Comparison of ENCODE assay signal across 8 cellular contexts in the genomic region with DNA sequence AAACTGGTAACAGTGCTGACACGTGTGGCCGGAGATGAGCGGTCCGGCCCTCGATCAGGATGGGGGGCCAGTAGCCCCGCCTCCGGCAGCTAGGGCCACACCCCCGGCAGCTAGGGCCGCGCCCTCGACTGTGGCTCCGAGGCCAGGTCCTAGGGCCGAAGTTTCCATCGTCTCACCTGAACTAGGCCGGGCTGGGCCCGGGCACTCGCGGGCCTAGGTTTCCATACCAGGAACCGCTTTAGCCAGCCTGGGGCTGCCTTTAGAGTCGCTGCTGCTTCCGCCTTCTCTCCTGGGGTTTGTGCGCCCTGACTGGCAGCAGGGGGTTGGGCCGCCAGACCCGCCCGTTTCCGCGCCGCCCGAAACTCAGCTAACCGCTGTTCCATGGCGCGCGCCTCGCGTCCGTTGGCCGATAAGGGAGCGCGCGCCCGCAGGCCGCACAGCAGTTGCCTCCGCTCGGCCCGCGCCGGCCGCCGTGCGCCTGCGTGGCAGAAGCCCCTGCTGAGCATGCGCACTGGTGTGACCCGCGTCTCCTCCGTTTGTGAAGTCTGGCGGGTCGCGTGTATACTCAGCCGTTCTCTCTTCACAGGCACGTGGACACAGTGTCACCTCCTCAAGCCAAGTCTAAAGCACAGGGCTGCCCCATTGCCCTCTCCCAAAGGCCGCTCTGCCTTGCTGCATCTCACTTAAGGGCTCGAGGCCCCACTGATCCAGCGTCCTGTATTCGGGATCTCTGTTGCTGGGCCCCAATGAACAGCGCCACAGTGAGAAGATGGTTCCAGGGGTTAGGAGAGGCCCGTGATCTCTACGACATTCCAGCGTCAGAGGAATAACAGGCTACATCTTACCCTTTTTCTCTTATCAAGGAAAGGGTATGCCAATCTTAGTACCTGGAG. TPM values are rescaled to one million over a fixed set of nuclear protein-coding genes. Genes with fewer than 3 reads are reported as not detected.
DNase-seq lines count a peak whose midpoint lies in the region; ATAC-seq and TF ChIP-seq lines count a peak whose summit lies in the region.

Gene SAYSD1 (minus strand): TSS at position 480 of the 893 bp plus-strand sequence. CDS start 97 bp downstream, at position 383.

- peaks cover 9% of the 10 kb centered on the region for H3K4me1 ChIP-seq in HAP-1

- H3K4me2 ChIP-seq in neural cell (ENCODE audit: low read length) = peak within 1 kb of the TSS; percentile 53

- H2AFZ ChIP-seq in neural cell (ENCODE audit: low read depth, low read length) = peak within 1 kb of the TSS; percentile 93

- H3K27ac ChIP-seq in neural cell (ENCODE audit: low read length) = peak within 1 kb of the TSS; percentile 65

- peaks cover 0 to 4% of the 10 kb centered on the region in 2 donors for H3K9me3 Mint-ChIP-seq in stimulated activated naive CD8-positive, alpha-beta T cell treated with anti-CD3 and anti-CD28 coated beads, Interleukin-15, amount 100 ng/mL, for 72 hours

- peak within 1 kb of the TSS; percentile 87 to 96 for H3K4me3 Mint-ChIP-seq in stimulated activated naive CD8-positive, alpha-beta T cell treated with anti-CD3 and anti-CD28 coated beads, Interleukin-15, amount 100 ng/mL, for 72 hours

- H3K27me3 ChIP-seq in HAP-1 (ENCODE audit: low read depth) (peaks cover 2% of the 10 kb centered on the region; the same call in 1 of the 2 replicates), MG63 (0 out of 2 replicates have a peak, but pooled peaks cover 3% of the 10 kb centered on the region), neural cell (ENCODE audit: insufficient read depth, low read depth, low read length) (no peaks in the 10 kb centered on the region)

- H3K4me1 Mint-ChIP-seq in stimulated activated naive CD8-positive, alpha-beta T cell treated with anti-CD3 and anti-CD28 coated beads, Interleukin-15, amount 100 ng/mL, for 72 hours = peaks cover 46% of the 10 kb centered on the region

- no peak for TF ChIP-seq EP300 in neural cell (conservative IDR thresholded peaks at IDR 0.05; ENCODE audit: poor library complexity, severe bottlenecking)

- H3K9me2 ChIP-seq in neural cell (ENCODE audit: insufficient read depth, low read length) = no peaks in the 10 kb centered on the region

- TF ChIP-seq RAD21 in neural cell (conservative IDR thresholded peaks at IDR 0.05) = no peak

- in situ Hi-C loops in G401 (cut with HindIII; ENCODE audit: low sequenced_read_pairs) (no loop called here), HAP-1 (cut with MboI; ENCODE audit: low sequenced_read_pairs) (no loop called here)

- no peaks in the 10 kb centered on the region for H4K20me1 ChIP-seq in neural cell (ENCODE audit: insufficient read depth)

- H3K27me3 Mint-ChIP-seq in stimulated activated naive CD8-positive, alpha-beta T cell treated with anti-CD3 and anti-CD28 coated beads, Interleukin-15, amount 100 ng/mL, for 72 hours = no peaks in the 10 kb centered on the region

- H3K36me3 ChIP-seq in HAP-1 (replicated peaks) = peaks cover 3% of the 10 kb centered on the region; the same call in 1 of the 2 replicates
- H3K36me3 ChIP-seq in MG63 = peaks cover 17% of the 10 kb centered on the region
- no peaks in the 10 kb centered on the region for H3K36me3 ChIP-seq in neural cell (ENCODE audit: insufficient read depth, low read length)

- no peaks in the 10 kb centered on the region for H3F3A ChIP-seq in neural cell (ENCODE audit: insufficient read depth, low read length, poor library complexity, severe bottlenecking)

- H3K9me3 ChIP-seq in HAP-1 (no peaks in the 10 kb centered on the region), MG63 (peaks cover 2% of the 10 kb centered on the region; the same call in 1 of the 2 replicates), neural cell (ENCODE audit: low read length) (no peaks in the 10 kb centered on the region)

- peak; percentile 93 for ATAC-seq in stimulated activated naive CD8-positive, alpha-beta T cell treated with anti-CD3 and anti-CD28 coated beads, Interleukin-15, amount 100 ng/mL, for 72 hours

- peak within 1 kb of the TSS; percentile 97 to 98 for H3K27ac Mint-ChIP-seq in stimulated activated naive CD8-positive, alpha-beta T cell treated with anti-CD3 and anti-CD28 coated beads, Interleukin-15, amount 100 ng/mL, for 72 hours

- peak within 1 kb of the TSS; percentile 49 for H3K4me3 ChIP-seq in HAP-1
- H3K4me3 ChIP-seq in MG63 = peak within 1 kb of the TSS; percentile 72
- peak within 1 kb of the TSS; percentile 84 for H3K4me3 ChIP-seq in fibroblast of villous mesenchyme (ENCODE audit: low read depth, low read length)
- H3K4me3 ChIP-seq in neural cell (ENCODE audit: low read length) = peak within 1 kb of the TSS; percentile 81

- TF ChIP-seq CTCF in fibroblast of villous mesenchyme (IDR thresholded peaks at IDR 0.05; ENCODE audit: insufficient read depth, low read depth, low read length) = no peak
- TF ChIP-seq CTCF in neural cell (IDR thresholded peaks at IDR 0.05; ENCODE audit: poor library complexity, severe bottlenecking) = no peak

- peak within 1 kb of the TSS; percentile 81 for H3K9ac ChIP-seq in neural cell (ENCODE audit: low read length)

- H3K79me2 ChIP-seq in neural cell (replicated peaks; ENCODE audit: insufficient read depth, low read length) = no peaks in the 10 kb centered on the region

- peak; percentile 84 for DNase-seq in G401 (ENCODE audit: low spot score)
- peak; percentile 82 to 91 for DNase-seq in HAP-1 (ENCODE audit: low spot score in 2 of 2)
- peak; percentile 100 for DNase-seq in MG63
- DNase-seq in SIG-M5 (lab: John Stamatoyannopoulos, UW) = peak; percentile 31
- peak; percentile 91 for DNase-seq in activated gamma-delta T cell treated with Interleukin-2 at 50 U/mL for 16 hours
- peak; percentile 88 for DNase-seq in fibroblast of villous mesenchyme (ENCODE audit: low read depth)
- DNase-seq in stimulated activated naive CD8-positive, alpha-beta T cell treated with anti-CD3 and anti-CD28 coated beads, Interleukin-15, amount 100 ng/mL, for 72 hours = peak; percentile 95 to 96

TF ChIP-seq in neural cell, 6 proteins besides CTCF, POLR2A, EP300 and RAD21:
- TF ChIP-seq TAF1 (IDR thresholded peaks at IDR 0.05; ENCODE audit: low read depth) (no peak), POLR2AphosphoS5 (IDR thresholded peaks at IDR 0.05) (peak; percentile 92), SMC3 (conservative IDR thresholded peaks at IDR 0.05; ENCODE audit: poor library complexity) (peak; percentile 39), EZH2 (IDR thresholded peaks at IDR 0.05; ENCODE audit: borderline replicate concordance, insufficient read depth, low read length, poor library complexity, severe bottlenecking) (no peak), MXI1 (conservative IDR thresholded peaks at IDR 0.05; ENCODE audit: poor library complexity, severe bottlenecking) (peak; percentile 79)
- TF ChIP-seq, protein P1, sequence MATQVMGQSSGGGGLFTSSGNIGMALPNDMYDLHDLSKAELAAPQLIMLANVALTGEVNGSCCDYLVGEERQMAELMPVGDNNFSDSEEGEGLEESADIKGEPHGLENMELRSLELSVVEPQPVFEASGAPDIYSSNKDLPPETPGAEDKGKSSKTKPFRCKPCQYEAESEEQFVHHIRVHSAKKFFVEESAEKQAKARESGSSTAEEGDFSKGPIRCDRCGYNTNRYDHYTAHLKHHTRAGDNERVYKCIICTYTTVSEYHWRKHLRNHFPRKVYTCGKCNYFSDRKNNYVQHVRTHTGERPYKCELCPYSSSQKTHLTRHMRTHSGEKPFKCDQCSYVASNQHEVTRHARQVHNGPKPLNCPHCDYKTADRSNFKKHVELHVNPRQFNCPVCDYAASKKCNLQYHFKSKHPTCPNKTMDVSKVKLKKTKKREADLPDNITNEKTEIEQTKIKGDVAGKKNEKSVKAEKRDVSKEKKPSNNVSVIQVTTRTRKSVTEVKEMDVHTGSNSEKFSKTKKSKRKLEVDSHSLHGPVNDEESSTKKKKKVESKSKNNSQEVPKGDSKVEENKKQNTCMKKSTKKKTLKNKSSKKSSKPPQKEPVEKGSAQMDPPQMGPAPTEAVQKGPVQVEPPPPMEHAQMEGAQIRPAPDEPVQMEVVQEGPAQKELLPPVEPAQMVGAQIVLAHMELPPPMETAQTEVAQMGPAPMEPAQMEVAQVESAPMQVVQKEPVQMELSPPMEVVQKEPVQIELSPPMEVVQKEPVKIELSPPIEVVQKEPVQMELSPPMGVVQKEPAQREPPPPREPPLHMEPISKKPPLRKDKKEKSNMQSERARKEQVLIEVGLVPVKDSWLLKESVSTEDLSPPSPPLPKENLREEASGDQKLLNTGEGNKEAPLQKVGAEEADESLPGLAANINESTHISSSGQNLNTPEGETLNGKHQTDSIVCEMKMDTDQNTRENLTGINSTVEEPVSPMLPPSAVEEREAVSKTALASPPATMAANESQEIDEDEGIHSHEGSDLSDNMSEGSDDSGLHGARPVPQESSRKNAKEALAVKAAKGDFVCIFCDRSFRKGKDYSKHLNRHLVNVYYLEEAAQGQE (IDR thresholded peaks at IDR 0.05; ENCODE audit: borderline replicate concordance) = peak; percentile 48

RNA-seq across cellular contexts. Expression of gene SAYSD1, which starts in this region (rescaled TPM):
- 6.8 and 24.1 TPM in 2 replicates for total RNA-seq in G401 (2014; rRNA removed; shearing (Covaris generic))
- total RNA-seq in MG63 (2014; rRNA removed; shearing (Covaris generic); ENCODE audit: low replicate concordance) = 48.8 and 57.2 TPM in 2 replicates
- 14.2 and 17.7 TPM in 2 replicates for total RNA-seq in fibroblast of villous mesenchyme
- 29.2 and 40.5 TPM in 2 replicates for polyA plus RNA-seq in neural cell
- 62.3 and 65.1 TPM in 2 replicates for polyA minus RNA-seq in neural cell

Comparison
In these comparisons a context has a peak if more than half of its experiments do, and no peak if none do; other contexts are left out.
1. Peak in every context shown above with its lines: DNase-seq, ATAC-seq, H3K4me3 ChIP-seq and H3K27ac ChIP-seq.
2. DNase-seq: peak in every context shown above with its lines; median percentile 100 in MG63; 96 in stimulated activated naive CD8-positive, alpha-beta T cell treated with anti-CD3 and anti-CD28 coated beads, Interleukin-15, amount 100 ng/mL, for 72 hours; 91 in activated gamma-delta T cell treated with Interleukin-2 at 50 U/mL for 16 hours; 88 in fibroblast of villous mesenchyme; 86 in HAP-1; 84 in G401; 31 in SIG-M5.